Comparison of ENCODE assay signal across 1 cellular context in genomic region chrX:2889045-2889605, GRCh38.
TF ChIP-seq lines count a peak whose summit lies in the region.

No MANE protein-coding gene starts in this region.

TF ChIP-seq in GM12878, 131 proteins besides CTCF, POLR2A, EP300 and RAD21 (continued from another document):
- TF ChIP-seq, protein P1, sequence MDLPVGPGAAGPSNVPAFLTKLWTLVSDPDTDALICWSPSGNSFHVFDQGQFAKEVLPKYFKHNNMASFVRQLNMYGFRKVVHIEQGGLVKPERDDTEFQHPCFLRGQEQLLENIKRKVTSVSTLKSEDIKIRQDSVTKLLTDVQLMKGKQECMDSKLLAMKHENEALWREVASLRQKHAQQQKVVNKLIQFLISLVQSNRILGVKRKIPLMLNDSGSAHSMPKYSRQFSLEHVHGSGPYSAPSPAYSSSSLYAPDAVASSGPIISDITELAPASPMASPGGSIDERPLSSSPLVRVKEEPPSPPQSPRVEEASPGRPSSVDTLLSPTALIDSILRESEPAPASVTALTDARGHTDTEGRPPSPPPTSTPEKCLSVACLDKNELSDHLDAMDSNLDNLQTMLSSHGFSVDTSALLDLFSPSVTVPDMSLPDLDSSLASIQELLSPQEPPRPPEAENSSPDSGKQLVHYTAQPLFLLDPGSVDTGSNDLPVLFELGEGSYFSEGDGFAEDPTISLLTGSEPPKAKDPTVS (IDR thresholded peaks at IDR 0.05; ENCODE audit: low read depth, low read length): no peak
- no peak for TF ChIP-seq PAX8 (IDR thresholded peaks at IDR 0.05)
- TF ChIP-seq POLR2AphosphoS2 (IDR thresholded peaks at IDR 0.05; ENCODE audit: low read depth, low read length): no peak
- TF ChIP-seq KLF5 (IDR thresholded peaks at IDR 0.05; ENCODE audit: partially characterized antibody): no peak
- no peak for TF ChIP-seq IRF4 (IDR thresholded peaks at IDR 0.05; ENCODE audit: low read depth, low read length)
- TF ChIP-seq ZBTB33 (IDR thresholded peaks at IDR 0.05): no peak
- no peak for TF ChIP-seq ZNF592 (IDR thresholded peaks at IDR 0.05)
- no peak for TF ChIP-seq MEF2A (IDR thresholded peaks at IDR 0.05; ENCODE audit: insufficient read depth, low read depth, low read length)
- no peak for TF ChIP-seq HDAC6 (IDR thresholded peaks at IDR 0.05; ENCODE audit: unreplicated experiment)
